In the genomic region with DNA sequence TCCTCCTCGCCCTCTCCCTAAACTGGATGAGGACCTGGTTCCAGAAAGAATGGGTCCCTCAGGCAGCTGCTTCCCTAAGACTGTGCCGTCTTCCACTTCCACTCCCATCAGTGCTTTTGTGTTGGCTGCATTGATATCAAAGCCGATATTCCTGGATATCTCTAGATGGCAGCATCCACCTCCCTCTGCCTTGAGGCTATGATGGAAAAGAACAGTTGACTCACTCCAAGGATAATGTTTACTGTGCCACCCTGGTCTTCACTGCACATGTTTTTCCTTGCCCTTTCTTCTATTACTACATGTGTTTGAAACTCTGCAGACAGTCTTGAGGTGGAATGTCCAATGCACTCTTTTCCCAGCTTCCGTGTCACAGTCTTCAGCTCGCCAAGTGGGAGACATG, we compare ENCODE assay signal across 10 cellular contexts.
DNase-seq lines count a peak whose midpoint lies in the region; ATAC-seq, FAIRE-seq and TF ChIP-seq lines count a peak whose summit lies in the region.
"Had no signal": no experiment of that assay in that cellular context is flagged by ENCODE, and none has a peak within 500 bp of the region (broad histone marks: within the 10 kb centered on the region; RNA-seq: fewer than 3 reads in every experiment).

No MANE protein-coding gene starts in this region.

- no peak overlapping the region for H3K27ac ChIP-seq in ovary
- H3K27ac ChIP-seq: HL-60 had no signal

- no peaks in the 10 kb centered on the region for H3K9me3 ChIP-seq in ovary

- DNase-seq in H54 (ENCODE audit: insufficient read length, low spot score) (peak; percentile 15), RKO (ENCODE audit: low spot score) (peak; percentile 72), fibroblast of peridontal ligament (ENCODE audit: extremely low read depth) (peak; percentile 70), renal cortical epithelial cell (ENCODE audit: low read depth) (peak; percentile 74), ovary (no peak)

- no peaks in the 10 kb centered on the region for H3K4me1 ChIP-seq in ovary (ENCODE audit: insufficient read depth)

- FAIRE-seq in H54 (lab: Jason Lieb, UNC): peak; percentile 53
- FAIRE-seq: colon had no signal

- H3K4me3 ChIP-seq in ovary: no peak overlapping the region

- TF ChIP-seq POLR2A in H54 (IDR thresholded peaks at IDR 0.05; ENCODE audit: low read depth, low read length): no peak
- no peak for TF ChIP-seq POLR2A in ovary (IDR thresholded peaks at IDR 0.05)

- no peak for TF ChIP-seq EP300 in ovary (IDR thresholded peaks at IDR 0.05)

- no peaks in the 10 kb centered on the region for H3K36me3 ChIP-seq in ovary

- no peaks in the 10 kb centered on the region for H3K27me3 ChIP-seq in ovary

- TF ChIP-seq CTCF in ovary (IDR thresholded peaks at IDR 0.05): no peak

- WGBS in ovary, 3 donors: 70 to 73% (median 71%) methylated on average over 5 of the region's 5 CpGs

- intact Hi-C loops in ovary (cut with DNase I): loop anchor here in 1 of 4 donors (10.0 kb wide), 1 partner anchor 347 kb away; no protein-coding TSS in a partner anchor

- ATAC-seq in GM21528 (IDR thresholded peaks at IDR 0.05; ENCODE audit: low FRiP score, unreplicated experiment) (no peak), GM21576 (IDR thresholded peaks at IDR 0.05; ENCODE audit: unreplicated experiment) (no peak), GM19395 (IDR thresholded peaks at IDR 0.05; ENCODE audit: unreplicated experiment) (no peak)

Comparison
In these comparisons a context has a peak if more than half of its experiments do, and no peak if none do; other contexts are left out.
1. DNase-seq: peak in H54 (single experiment), RKO (single experiment), fibroblast of peridontal ligament (single experiment) and renal cortical epithelial cell (single experiment); none in ovary (0 of 5).